1 cellular context compared by ENCODE assay signal in the genomic region with DNA sequence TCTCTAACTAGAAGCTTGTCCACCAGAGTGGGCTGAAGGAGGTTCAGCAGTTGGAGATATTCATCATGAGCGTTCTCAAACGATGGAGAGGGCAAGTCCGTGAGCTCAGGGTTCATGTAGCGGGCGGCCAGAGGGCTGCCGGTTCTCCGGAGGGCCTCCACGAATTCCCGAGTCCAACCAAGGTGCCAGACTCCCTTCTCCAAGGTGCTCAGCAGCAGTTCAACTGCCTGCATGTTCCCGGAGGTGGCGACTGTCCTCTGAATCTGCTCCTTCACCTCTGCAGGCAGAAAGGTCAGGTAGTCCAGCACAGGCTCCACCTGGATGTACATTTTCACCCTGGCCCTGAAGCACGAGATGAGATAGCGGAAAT.
TF ChIP-seq lines count a peak whose summit lies in the region.

No MANE protein-coding gene starts in this region.

TF ChIP-seq in SK-N-SH, 30 proteins besides CTCF, POLR2A, EP300 and RAD21 (continued from another document):
- TF ChIP-seq, protein P1, sequence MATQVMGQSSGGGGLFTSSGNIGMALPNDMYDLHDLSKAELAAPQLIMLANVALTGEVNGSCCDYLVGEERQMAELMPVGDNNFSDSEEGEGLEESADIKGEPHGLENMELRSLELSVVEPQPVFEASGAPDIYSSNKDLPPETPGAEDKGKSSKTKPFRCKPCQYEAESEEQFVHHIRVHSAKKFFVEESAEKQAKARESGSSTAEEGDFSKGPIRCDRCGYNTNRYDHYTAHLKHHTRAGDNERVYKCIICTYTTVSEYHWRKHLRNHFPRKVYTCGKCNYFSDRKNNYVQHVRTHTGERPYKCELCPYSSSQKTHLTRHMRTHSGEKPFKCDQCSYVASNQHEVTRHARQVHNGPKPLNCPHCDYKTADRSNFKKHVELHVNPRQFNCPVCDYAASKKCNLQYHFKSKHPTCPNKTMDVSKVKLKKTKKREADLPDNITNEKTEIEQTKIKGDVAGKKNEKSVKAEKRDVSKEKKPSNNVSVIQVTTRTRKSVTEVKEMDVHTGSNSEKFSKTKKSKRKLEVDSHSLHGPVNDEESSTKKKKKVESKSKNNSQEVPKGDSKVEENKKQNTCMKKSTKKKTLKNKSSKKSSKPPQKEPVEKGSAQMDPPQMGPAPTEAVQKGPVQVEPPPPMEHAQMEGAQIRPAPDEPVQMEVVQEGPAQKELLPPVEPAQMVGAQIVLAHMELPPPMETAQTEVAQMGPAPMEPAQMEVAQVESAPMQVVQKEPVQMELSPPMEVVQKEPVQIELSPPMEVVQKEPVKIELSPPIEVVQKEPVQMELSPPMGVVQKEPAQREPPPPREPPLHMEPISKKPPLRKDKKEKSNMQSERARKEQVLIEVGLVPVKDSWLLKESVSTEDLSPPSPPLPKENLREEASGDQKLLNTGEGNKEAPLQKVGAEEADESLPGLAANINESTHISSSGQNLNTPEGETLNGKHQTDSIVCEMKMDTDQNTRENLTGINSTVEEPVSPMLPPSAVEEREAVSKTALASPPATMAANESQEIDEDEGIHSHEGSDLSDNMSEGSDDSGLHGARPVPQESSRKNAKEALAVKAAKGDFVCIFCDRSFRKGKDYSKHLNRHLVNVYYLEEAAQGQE (IDR thresholded peaks at IDR 0.05; ENCODE audit: low read depth, low read length) = no peak
- TF ChIP-seq GATA2 (CRISPR knock-in tag; IDR thresholded peaks at IDR 0.05) (no peak), SIN3A (IDR thresholded peaks at IDR 0.05; ENCODE audit: borderline replicate concordance, low read depth, low read length) (no peak), RXRA (IDR thresholded peaks at IDR 0.05; ENCODE audit: borderline replicate concordance, low read depth) (no peak), FOSL2 (IDR thresholded peaks at IDR 0.05; ENCODE audit: borderline replicate concordance, low read depth) (no peak), POLR2AphosphoS5 (IDR thresholded peaks at IDR 0.05; ENCODE audit: low read depth, low read length) (no peak), MXI1 (IDR thresholded peaks at IDR 0.05; ENCODE audit: low read depth, low read length) (no peak), NRF1 (IDR thresholded peaks at IDR 0.05; ENCODE audit: low read depth, low read length) (no peak)
- TF ChIP-seq, protein P2, sequence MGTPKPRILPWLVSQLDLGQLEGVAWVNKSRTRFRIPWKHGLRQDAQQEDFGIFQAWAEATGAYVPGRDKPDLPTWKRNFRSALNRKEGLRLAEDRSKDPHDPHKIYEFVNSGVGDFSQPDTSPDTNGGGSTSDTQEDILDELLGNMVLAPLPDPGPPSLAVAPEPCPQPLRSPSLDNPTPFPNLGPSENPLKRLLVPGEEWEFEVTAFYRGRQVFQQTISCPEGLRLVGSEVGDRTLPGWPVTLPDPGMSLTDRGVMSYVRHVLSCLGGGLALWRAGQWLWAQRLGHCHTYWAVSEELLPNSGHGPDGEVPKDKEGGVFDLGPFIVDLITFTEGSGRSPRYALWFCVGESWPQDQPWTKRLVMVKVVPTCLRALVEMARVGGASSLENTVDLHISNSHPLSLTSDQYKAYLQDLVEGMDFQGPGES (IDR thresholded peaks at IDR 0.05; ENCODE audit: low read depth, low read length) = no peak
